In genomic region chr9:10094563-10094962, GRCh38 we compare ENCODE assay signal across 29 cellular contexts.
DNase-seq lines count a peak whose midpoint lies in the region; ATAC-seq and TF ChIP-seq lines count a peak whose summit lies in the region.
"Had no signal": no experiment of that assay in that cellular context is flagged by ENCODE, and none has a peak within 500 bp of the region (broad histone marks: within the 10 kb centered on the region; RNA-seq: fewer than 3 reads in every experiment).

No MANE protein-coding gene starts in this region.

- no peak overlapping the region for H3K9ac ChIP-seq in neural cell (ENCODE audit: low read length)
- H3K9ac ChIP-seq: BLaER1; BLaER1 treated with 17β-estradiol and CSF1 and Interleukin-3, amounts not matched to agents 10 nM and 100 nM had no signal

- no peak overlapping the region for H3K27ac ChIP-seq in neural cell (ENCODE audit: low read length)
- H3K27ac ChIP-seq: 22Rv1; A549; BLaER1; BLaER1 treated with 17β-estradiol and CSF1 and Interleukin-3, amounts not matched to agents 10 nM and 100 nM; C4-2B had no signal

- H3K79me2 ChIP-seq in neural cell (replicated peaks; ENCODE audit: insufficient read depth, low read length): no peaks in the 10 kb centered on the region

- H3F3A ChIP-seq in neural cell (ENCODE audit: insufficient read depth, low read length, poor library complexity, severe bottlenecking): peaks cover 7% of the 10 kb centered on the region

- no peaks in the 10 kb centered on the region for H3K36me3 ChIP-seq in neural cell (ENCODE audit: insufficient read depth, low read length)
- H3K36me3 ChIP-seq: BE2C; BLaER1; BLaER1 treated with 17β-estradiol and CSF1 and Interleukin-3, amounts not matched to agents 10 nM and 100 nM had no signal

- no peak for TF ChIP-seq RAD21 in neural cell (conservative IDR thresholded peaks at IDR 0.05)

- peak; percentile 36 for DNase-seq in NCI-H446 treated with DMSO at 0.1 percent for 48 hours (lab: John Stamatoyannopoulos, UW)
- DNase-seq in NCI-H446 (lab: John Stamatoyannopoulos, UW): no peak
- DNase-seq: 8988T; ACHN; AML-193; BE2C; C1 segment of cervical spinal cord; Caco-2; Calu3; CD4-positive, alpha-beta memory T cell; CD4-positive, alpha-beta T cell; CD4-positive, CD25-positive, alpha-beta regulatory T cell; CD8-positive, alpha-beta memory T cell; CD8-positive, alpha-beta T cell; COR-L47; DMS 273 treated with DMSO at 0.1 percent for 48 hours; DMS153; DMS53; DMS79; DMS79 treated with DMSO at 0.1 percent for 48 hours; DND-41; EL had no signal

- ATAC-seq in HG02885 (IDR thresholded peaks at IDR 0.05; ENCODE audit: poor library complexity, unreplicated experiment): no peak
- ATAC-seq: A549; CD8-positive, alpha-beta T cell had no signal

- no peak overlapping the region for H3K4me2 ChIP-seq in neural cell (ENCODE audit: low read length)
- H3K4me2 ChIP-seq: A549; BLaER1; BLaER1 treated with 17β-estradiol and CSF1 and Interleukin-3, amounts not matched to agents 10 nM and 100 nM had no signal

- no peak overlapping the region for H2AFZ ChIP-seq in neural cell (ENCODE audit: low read depth, low read length)

- no peaks in the 10 kb centered on the region for H3K27me3 ChIP-seq in neural cell (ENCODE audit: insufficient read depth, low read depth, low read length)
- H3K27me3 ChIP-seq: BE2C; BLaER1; BLaER1 treated with 17β-estradiol and CSF1 and Interleukin-3, amounts not matched to agents 10 nM and 100 nM had no signal

- H4K20me1 ChIP-seq in neural cell (ENCODE audit: insufficient read depth): no peaks in the 10 kb centered on the region
- H4K20me1 ChIP-seq: BLaER1; BLaER1 treated with 17β-estradiol and CSF1 and Interleukin-3, amounts not matched to agents 10 nM and 100 nM had no signal

- TF ChIP-seq EP300 in neural cell (conservative IDR thresholded peaks at IDR 0.05; ENCODE audit: poor library complexity, severe bottlenecking): peak; percentile 77

- H3K9me2 ChIP-seq in neural cell (ENCODE audit: insufficient read depth, low read length): no peaks in the 10 kb centered on the region

- TF ChIP-seq CTCF in neural cell (IDR thresholded peaks at IDR 0.05; ENCODE audit: poor library complexity, severe bottlenecking): no peak

- H3K4me3 ChIP-seq in neural cell (ENCODE audit: low read length): no peak overlapping the region
- H3K4me3 ChIP-seq: A549; BLaER1; BLaER1 treated with 17β-estradiol and CSF1 and Interleukin-3, amounts not matched to agents 10 nM and 100 nM had no signal

- H3K9me3 ChIP-seq in neural cell (ENCODE audit: low read length): no peaks in the 10 kb centered on the region
- H3K9me3 ChIP-seq: A549; BE2C; BLaER1; BLaER1 treated with 17β-estradiol and CSF1 and Interleukin-3, amounts not matched to agents 10 nM and 100 nM; Caco-2 had no signal

TF ChIP-seq in neural cell, 6 proteins besides CTCF, POLR2A, EP300 and RAD21:
- TF ChIP-seq SMC3 (conservative IDR thresholded peaks at IDR 0.05; ENCODE audit: poor library complexity) (no peak), MXI1 (conservative IDR thresholded peaks at IDR 0.05; ENCODE audit: poor library complexity, severe bottlenecking) (no peak), POLR2AphosphoS5 (IDR thresholded peaks at IDR 0.05) (peak; percentile 85), EZH2 (IDR thresholded peaks at IDR 0.05; ENCODE audit: borderline replicate concordance, insufficient read depth, low read length, poor library complexity, severe bottlenecking) (no peak), TAF1 (IDR thresholded peaks at IDR 0.05; ENCODE audit: low read depth) (no peak)
- TF ChIP-seq, protein P1, sequence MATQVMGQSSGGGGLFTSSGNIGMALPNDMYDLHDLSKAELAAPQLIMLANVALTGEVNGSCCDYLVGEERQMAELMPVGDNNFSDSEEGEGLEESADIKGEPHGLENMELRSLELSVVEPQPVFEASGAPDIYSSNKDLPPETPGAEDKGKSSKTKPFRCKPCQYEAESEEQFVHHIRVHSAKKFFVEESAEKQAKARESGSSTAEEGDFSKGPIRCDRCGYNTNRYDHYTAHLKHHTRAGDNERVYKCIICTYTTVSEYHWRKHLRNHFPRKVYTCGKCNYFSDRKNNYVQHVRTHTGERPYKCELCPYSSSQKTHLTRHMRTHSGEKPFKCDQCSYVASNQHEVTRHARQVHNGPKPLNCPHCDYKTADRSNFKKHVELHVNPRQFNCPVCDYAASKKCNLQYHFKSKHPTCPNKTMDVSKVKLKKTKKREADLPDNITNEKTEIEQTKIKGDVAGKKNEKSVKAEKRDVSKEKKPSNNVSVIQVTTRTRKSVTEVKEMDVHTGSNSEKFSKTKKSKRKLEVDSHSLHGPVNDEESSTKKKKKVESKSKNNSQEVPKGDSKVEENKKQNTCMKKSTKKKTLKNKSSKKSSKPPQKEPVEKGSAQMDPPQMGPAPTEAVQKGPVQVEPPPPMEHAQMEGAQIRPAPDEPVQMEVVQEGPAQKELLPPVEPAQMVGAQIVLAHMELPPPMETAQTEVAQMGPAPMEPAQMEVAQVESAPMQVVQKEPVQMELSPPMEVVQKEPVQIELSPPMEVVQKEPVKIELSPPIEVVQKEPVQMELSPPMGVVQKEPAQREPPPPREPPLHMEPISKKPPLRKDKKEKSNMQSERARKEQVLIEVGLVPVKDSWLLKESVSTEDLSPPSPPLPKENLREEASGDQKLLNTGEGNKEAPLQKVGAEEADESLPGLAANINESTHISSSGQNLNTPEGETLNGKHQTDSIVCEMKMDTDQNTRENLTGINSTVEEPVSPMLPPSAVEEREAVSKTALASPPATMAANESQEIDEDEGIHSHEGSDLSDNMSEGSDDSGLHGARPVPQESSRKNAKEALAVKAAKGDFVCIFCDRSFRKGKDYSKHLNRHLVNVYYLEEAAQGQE (IDR thresholded peaks at IDR 0.05; ENCODE audit: borderline replicate concordance): no peak
